17 cellular contexts compared by ENCODE assay signal in genomic region chr2:182916417-182916816, GRCh38. TPM values are rescaled to one million over a fixed set of nuclear protein-coding genes. Genes with fewer than 3 reads are reported as not detected.
DNase-seq lines count a peak whose midpoint lies in the region; ATAC-seq, FAIRE-seq and TF ChIP-seq lines count a peak whose summit lies in the region.
"Had no signal": no experiment of that assay in that cellular context is flagged by ENCODE, and none has a peak within 500 bp of the region (broad histone marks: within the 10 kb centered on the region; RNA-seq: fewer than 3 reads in every experiment).

No MANE protein-coding gene starts in this region.

- DNase-seq in A549 (ENCODE audit: low read depth in 1 of 2, low spot score in 1 of 2) (no peak), IMR-90 (no peak), chondrocyte (ENCODE audit: low spot score) (no peak), progenitor cell of endocrine pancreas (ENCODE audit: low spot score, unreplicated experiment) (no peak), sigmoid colon (no peak), amygdala (lab: John Stamatoyannopoulos, UW) (no peak), hepatic stellate cell (ENCODE audit: low spot score) (no peak), RWPE1 (ENCODE audit: low spot score) (no peak)
- DNase-seq: DND-41, MG63, NCI-H1092, NCI-H1694, NCI-H510A treated with DMSO at 0.1 percent for 48 hours, SHP77 treated with DMSO at 0.1 percent for 48 hours had no signal

- no peak overlapping the region for H4K91ac ChIP-seq in IMR-90 (ENCODE audit: insufficient read depth, low read depth, low read length)

- in situ Hi-C loops in IMR-90 (cut with MboI; ENCODE audit: low sequenced_read_pairs) = no loop called here

- peaks cover 10% of the 10 kb centered on the region for H4K20me1 ChIP-seq in IMR-90 (ENCODE audit: insufficient read depth, low read length)

- H3K27me3 ChIP-seq in IMR-90 (ENCODE audit: control insufficient read depth, insufficient read depth, low read length) = no peaks in the 10 kb centered on the region
- H3K27me3 ChIP-seq in sigmoid colon = no peaks in the 10 kb centered on the region
- H3K27me3 ChIP-seq: MG63 had no signal

- H3K4me1 Mint-ChIP-seq in chondrocyte (ENCODE audit: low read depth) (peaks cover 60% of the 10 kb centered on the region), progenitor cell of endocrine pancreas (ENCODE audit: low read depth) (peaks cover 2% of the 10 kb centered on the region)

- H3K23ac ChIP-seq in IMR-90 (ENCODE audit: low read depth, low read length) = no peak overlapping the region

- FAIRE-seq in A549 (lab: Jason Lieb, UNC) = no peak
- FAIRE-seq: A204.1, G401.6 had no signal

- H3K36me3 ChIP-seq in IMR-90 (ENCODE audit: control insufficient read depth, insufficient read depth, low read length) (peaks cover 12% of the 10 kb centered on the region), sigmoid colon (peaks cover 0 to 33% (median 3%) of the 10 kb centered on the region in 4 donors)

- no peak overlapping the region for H4K5ac ChIP-seq in IMR-90 (ENCODE audit: low read depth, low read length)

- no peak overlapping the region for H2BK20ac ChIP-seq in IMR-90 (ENCODE audit: low read depth, low read length)

- POLR2A ChIA-PET in A549 (lab: Yijun Ruan, JAX) (interaction anchor here (0.5 to 0.6 kb wide), 2 partner anchors 10 to 134 kb away, joined by 3 read pairs; no protein-coding TSS in a partner anchor), IMR-90 (lab: Charles Lee; ENCODE audit: unreplicated experiment) (no interaction called here), RWPE1 (lab: Yijun Ruan, JAX; ENCODE audit: low non-redundant PET) (no interaction called here)

- peaks cover 22% of the 10 kb centered on the region for H3K36me3 Mint-ChIP-seq in chondrocyte (ENCODE audit: low read depth)
- peaks cover 30% of the 10 kb centered on the region for H3K36me3 Mint-ChIP-seq in progenitor cell of endocrine pancreas (ENCODE audit: insufficient read depth)

- TF ChIP-seq CTCF in A549 (IDR thresholded peaks at IDR 0.05) = no peak
- TF ChIP-seq CTCF in IMR-90 (conservative IDR thresholded peaks at IDR 0.05; ENCODE audit: low read depth, low read length) = no peak
- TF ChIP-seq CTCF in chondrocyte (IDR thresholded peaks at IDR 0.05) = no peak
- no peak for TF ChIP-seq CTCF in progenitor cell of endocrine pancreas (IDR thresholded peaks at IDR 0.05; ENCODE audit: unreplicated experiment)
- no peak for TF ChIP-seq CTCF in sigmoid colon (IDR thresholded peaks at IDR 0.05)
- TF ChIP-seq CTCF in RWPE1 (conservative IDR thresholded peaks at IDR 0.05; ENCODE audit: low read depth) = no peak

- no peak overlapping the region for H2BK120ac ChIP-seq in IMR-90 (ENCODE audit: low read depth, low read length)

- no peak for TF ChIP-seq RAD21 in A549 (conservative IDR thresholded peaks at IDR 0.05 in 1 of 2, IDR thresholded peaks at IDR 0.05 in 1 of 2)
- TF ChIP-seq RAD21 in IMR-90 (IDR thresholded peaks at IDR 0.05; ENCODE audit: low read length) = no peak

- no peak overlapping the region for H3K14ac ChIP-seq in IMR-90 (replicated peaks; ENCODE audit: low read depth, low read length)

- ATAC-seq in A549 = no peak
- ATAC-seq in IMR-90 (ENCODE audit: low read depth) = no peak

- H3K4me3 Mint-ChIP-seq in chondrocyte (ENCODE audit: unreplicated experiment) = no peak overlapping the region
- no peak overlapping the region for H3K4me3 Mint-ChIP-seq in progenitor cell of endocrine pancreas (ENCODE audit: low read depth)

- H3K4me2 ChIP-seq in A549 (peak overlapping the region; percentile 50), IMR-90 (ENCODE audit: low read depth, low read length) (no peak overlapping the region)

- H3K4me1 ChIP-seq in A549 = peaks cover 32% of the 10 kb centered on the region
- H3K4me1 ChIP-seq in IMR-90 (ENCODE audit: control insufficient read depth, insufficient read depth, low read length) = peaks cover 13% of the 10 kb centered on the region
- H3K4me1 ChIP-seq in sigmoid colon = peaks cover 0 to 19% (median 4%) of the 10 kb centered on the region in 4 donors

- TF ChIP-seq EP300 in A549 (IDR thresholded peaks at IDR 0.05) = no peak
- no peak for TF ChIP-seq EP300 in sigmoid colon (IDR thresholded peaks at IDR 0.05)

- H2BK15ac ChIP-seq in IMR-90 (ENCODE audit: low read depth, low read length) = peak overlapping the region; percentile 31; the same call in 1 of the 3 replicates

- intact Hi-C loops in IMR-90 (cut with micrococcal nuclease) (no loop called here), sigmoid colon (cut with DNase I) (no loop called here)

- H3K9ac ChIP-seq in IMR-90 (ENCODE audit: low read depth, low read length) = no peak overlapping the region

- H3K27ac ChIP-seq in A549 (peak overlapping the region in 1 of 2 experiments; percentile 67; a peak in 1 of 6 replicates), IMR-90 (ENCODE audit: insufficient read depth, low read length) (peak overlapping the region; percentile 59; the same call in 1 of the 2 replicates), sigmoid colon (peak overlapping the region in 1 of 4 donors; percentile 48), RWPE1 (no peak overlapping the region)
- H3K27ac ChIP-seq: C4-2B had no signal

- H3K79me1 ChIP-seq in IMR-90 (ENCODE audit: low read depth in 1 of 2, low read length in 2 of 2) = peaks cover 3 to 17% of the 10 kb centered on the region in 2 experiments; a peak in 3 of 4 replicates

- CTCF ChIA-PET in A549 (lab: Yijun Ruan, JAX) (interaction anchor here (0.6 to 1.7 kb wide), 4 partner anchors 11 to 132 kb away, joined by 3 to 7 read pairs (median 6); no protein-coding TSS in a partner anchor), IMR-90 (lab: Yijun Ruan, JAX) (interaction anchor here (0.5 to 0.6 kb wide), 2 partner anchors 240 to 245 kb away, joined by 5 to 6 read pairs; no protein-coding TSS in a partner anchor), RWPE1 (lab: Yijun Ruan, JAX) (interaction anchor here (0.6 kb wide), 1 partner anchor 63 kb away, joined by 3 read pairs; no protein-coding TSS in a partner anchor)

- peaks cover 7% of the 10 kb centered on the region for H3K9me1 ChIP-seq in IMR-90 (ENCODE audit: insufficient read depth, low read length)

- H3K27ac Mint-ChIP-seq in chondrocyte (ENCODE audit: unreplicated experiment) = peak overlapping the region; percentile 82
- peak overlapping the region; percentile 56 for H3K27ac Mint-ChIP-seq in progenitor cell of endocrine pancreas

- H2AK9ac ChIP-seq in IMR-90 (replicated peaks; ENCODE audit: low read depth, low read length, poor library complexity) = no peak overlapping the region

- no TSS peak for BruUV-seq in IMR-90 (replicated peaks; lab: Mats Ljungman, UMichigan)

- H2BK5ac ChIP-seq in IMR-90 (ENCODE audit: low read depth, low read length, poor library complexity, severe bottlenecking) = peak overlapping the region; percentile 28

- H3K56ac ChIP-seq in IMR-90 (ENCODE audit: extremely low read depth, insufficient read depth, low read length) = no peak overlapping the region

- WGBS in A549 (ENCODE audit: missing lambda C conversion rate) = 93% methylated on average over 2 of the region's 2 CpGs
- no CpG with 5 or more reads among the region's 2 CpGs for WGBS in IMR-90 (ENCODE audit: extremely low coverage in 2 of 2, insufficient read length in 1 of 2), 2 experiments
- WGBS in sigmoid colon, 2 donors = 95 to 97% methylated on average over 2 of the region's 2 CpGs

- H2AK5ac ChIP-seq in IMR-90 (ENCODE audit: low read depth, low read length) = no peak overlapping the region

- H3K4ac ChIP-seq in IMR-90 (ENCODE audit: low read depth, low read length) = peak overlapping the region; percentile 60; the same call in 1 of the 2 replicates

- no peak overlapping the region for H2AFZ ChIP-seq in IMR-90 (replicated peaks; ENCODE audit: low read length, poor library complexity)

- H3K18ac ChIP-seq in IMR-90 (ENCODE audit: low read depth, low read length) = peak overlapping the region; percentile 44; the same call in 1 of the 2 replicates

- no peak for TF ChIP-seq POLR2A in A549 (IDR thresholded peaks at IDR 0.05; ENCODE audit: low read length)
- TF ChIP-seq POLR2A in IMR-90 (IDR thresholded peaks at IDR 0.05; ENCODE audit: low read depth, low read length) = no peak
- no peak for TF ChIP-seq POLR2A in sigmoid colon (IDR thresholded peaks at IDR 0.05)

- dilution Hi-C loops in IMR-90 (cut with HindIII; ENCODE audit: low sequenced_read_pairs, unreplicated experiment) = no loop called here

- H3K9me3 ChIP-seq in A549 (no peaks in the 10 kb centered on the region), IMR-90 (ENCODE audit: control insufficient read depth, insufficient read depth, low read length) (no peaks in the 10 kb centered on the region), sigmoid colon (no peaks in the 10 kb centered on the region)
- H3K9me3 ChIP-seq: MG63 had no signal

- H4K8ac ChIP-seq in IMR-90 (ENCODE audit: low read depth in 2 of 2, low read length in 2 of 2) = no peak overlapping the region

- H3K27me3 Mint-ChIP-seq in chondrocyte (ENCODE audit: low read depth) = no peaks in the 10 kb centered on the region
- no peaks in the 10 kb centered on the region for H3K27me3 Mint-ChIP-seq in progenitor cell of endocrine pancreas

- no peak overlapping the region for H3K4me3 ChIP-seq in A549
- no peak overlapping the region for H3K4me3 ChIP-seq in IMR-90 (ENCODE audit: insufficient read depth, low read depth, low read length)
- no peak overlapping the region for H3K4me3 ChIP-seq in sigmoid colon
- H3K4me3 ChIP-seq: MG63 had no signal

- H3K9me3 Mint-ChIP-seq in chondrocyte (ENCODE audit: low read depth) (no peaks in the 10 kb centered on the region), progenitor cell of endocrine pancreas (ENCODE audit: low read depth) (no peaks in the 10 kb centered on the region)

TF ChIP-seq in A549, 52 proteins besides CTCF, POLR2A, EP300 and RAD21 (continues in another document):
- no peak for TF ChIP-seq EHF (CRISPR knock-in tag; IDR thresholded peaks at IDR 0.05)
- no peak for TF ChIP-seq JUNB (IDR thresholded peaks at IDR 0.05)

TF ChIP-seq in IMR-90, 13 proteins besides CTCF, POLR2A, EP300 and RAD21 (continues in another document):
- TF ChIP-seq SMC3 (IDR thresholded peaks at IDR 0.05; ENCODE audit: low read depth, low read length) = no peak
- no peak for TF ChIP-seq BHLHE40 (IDR thresholded peaks at IDR 0.05; ENCODE audit: low read depth, low read length)
- TF ChIP-seq MAFK (IDR thresholded peaks at IDR 0.05; ENCODE audit: low read depth, low read length) = no peak

RNA-seq across cellular contexts. Expression of gene FRZB, which starts 50.0 kb away (rescaled TPM):
- polyA plus RNA-seq in A549 (2011; rRNA removed) = 0.04 and 0.06 TPM in 2 replicates
- 0.01 TPM in 2 replicates for polyA plus RNA-seq in A549 (2012; cell fraction: cytosol; rRNA removed)
- polyA plus RNA-seq in A549 (2012; cell fraction: nucleus; rRNA removed) = 0.05 and 0.06 TPM in 2 replicates
- 0.03 to 0.04 TPM in 2 of 3 replicates, not detected in the other for polyA plus RNA-seq in A549 (2017; fragmentation: RNase III; extraction: RNeasy Plus Mini Kit Qiagen cat#74134 plus additional on column Dnase treatment)
- not detected in 2 replicates for polyA minus RNA-seq in A549 (2011; rRNA and poly(A)+ RNA removed)
- total RNA-seq in IMR-90 (2012; rRNA removed) = 0.18 and 0.28 TPM in 2 replicates
- 1.1 and 1.2 TPM in 2 replicates for polyA plus RNA-seq in IMR-90 (2012; rRNA removed)
- polyA plus RNA-seq in IMR-90 (2012; cell fraction: cytosol; rRNA removed) = 1.1 and 1.9 TPM in 2 replicates
- polyA plus RNA-seq in IMR-90 (2012; cell fraction: nucleus; rRNA removed; ENCODE audit: low replicate concordance) = 0.33 and 0.64 TPM in 2 replicates
- total RNA-seq in chondrocyte = 13.8 to 31.6 TPM (median 15.0 TPM) in 3 replicates
- 38.2 and 45.5 TPM in 2 replicates for total RNA-seq in progenitor cell of endocrine pancreas
- total RNA-seq in sigmoid colon = 10 to 100 TPM in 2 of 4 donors, 1 to 10 TPM in 2; 7.9 to 14.7 (median 9.3) TPM
- 10 to 100 TPM in 1 of 3 donors, 1 to 10 TPM in 2; 3.7 to 10.2 (median 8.0) TPM for polyA plus RNA-seq in sigmoid colon
